12 cellular contexts compared by ENCODE assay signal in the genomic region with DNA sequence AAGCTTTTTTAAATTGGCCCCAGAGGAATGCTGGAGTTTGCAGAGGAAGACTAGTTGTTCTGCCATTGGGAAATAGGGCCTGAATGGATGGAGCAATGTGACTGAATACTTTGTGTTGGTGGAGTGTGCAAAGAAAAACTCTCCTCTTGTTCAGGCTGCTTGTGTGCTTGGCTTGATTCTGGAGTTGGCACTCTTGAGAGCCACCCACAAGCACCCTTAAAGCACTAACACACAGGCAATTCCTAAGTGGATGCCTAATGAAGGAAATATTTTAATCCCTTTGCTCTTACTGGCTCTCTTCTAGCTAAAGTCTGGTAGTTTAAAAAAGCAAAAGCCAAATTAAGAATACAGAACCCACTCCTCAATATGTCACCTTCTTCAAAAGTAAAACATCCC.
DNase-seq lines count a peak whose midpoint lies in the region; ATAC-seq, FAIRE-seq and TF ChIP-seq lines count a peak whose summit lies in the region.
"Had no signal": no experiment of that assay in that cellular context is flagged by ENCODE, and none has a peak within 500 bp of the region (broad histone marks: within the 10 kb centered on the region; RNA-seq: fewer than 3 reads in every experiment).

No MANE protein-coding gene starts in this region.

- no peak overlapping the region for H3K27ac Mint-ChIP-seq in Calu3 (ENCODE audit: unreplicated experiment)

- H3K27me3 ChIP-seq in heart left ventricle (no peaks in the 10 kb centered on the region), psoas muscle (ENCODE audit: insufficient read depth in 3 of 3, low read length in 2 of 3) (no peaks in the 10 kb centered on the region), ovary (no peaks in the 10 kb centered on the region)

- DNase-seq in heart left ventricle (no peak), cardiac septum (ENCODE audit: low spot score) (no peak), globus pallidus (ENCODE audit: low spot score) (peak; percentile 38), psoas muscle (no peak), ovary (no peak), RCC 7860 (ENCODE audit: low spot score) (no peak), Calu3 (no peak)
- DNase-seq: ACHN; NCI-H446 treated with DMSO at 0.1 percent for 48 hours; nephron progenitor cell; stimulated activated naive CD8-positive, alpha-beta T cell treated with anti-CD3 and anti-CD28 coated beads, Interleukin-15, Interleukin-2, amounts not matched to agents 100 U/mL and 50 U/mL, for 24 hours had no signal

- intact Hi-C loops in heart left ventricle (cut with DNase I) (no loop called here), cardiac septum (cut with DNase I) (no loop called here), psoas muscle (cut with DNase I) (no loop called here), ovary (cut with DNase I) (no loop called here), Calu3 (cut with micrococcal nuclease; ENCODE audit: unreplicated experiment) (no loop called here)

- H3K4me1 ChIP-seq in heart left ventricle (peaks cover 0 to 83% (median 49%) of the 10 kb centered on the region in 12 donors), psoas muscle (peaks cover 45% of the 10 kb centered on the region), ovary (ENCODE audit: insufficient read depth) (peaks cover 5% of the 10 kb centered on the region)

- no peak for TF ChIP-seq CTCF in heart left ventricle (IDR thresholded peaks at IDR 0.05)
- no peak for TF ChIP-seq CTCF in psoas muscle (IDR thresholded peaks at IDR 0.05)
- TF ChIP-seq CTCF in ovary (IDR thresholded peaks at IDR 0.05) = no peak
- no peak for TF ChIP-seq CTCF in Calu3 (IDR thresholded peaks at IDR 0.05; ENCODE audit: unreplicated experiment)

- TF ChIP-seq POLR2A in heart left ventricle (IDR thresholded peaks at IDR 0.05) = no peak
- TF ChIP-seq POLR2A in ovary (IDR thresholded peaks at IDR 0.05) = no peak

- H3K4me3 ChIP-seq in heart left ventricle = no peak overlapping the region
- no peak overlapping the region for H3K4me3 ChIP-seq in psoas muscle
- H3K4me3 ChIP-seq in ovary = no peak overlapping the region

- CTCF ChIA-PET in Calu3 (lab: Charles Lee) = no interaction called here

- BruUV-seq in Calu3 (replicated peaks; lab: Mats Ljungman, UMichigan) = no TSS peak

- peaks cover 14% of the 10 kb centered on the region for H3K4me1 Mint-ChIP-seq in Calu3 (ENCODE audit: low read depth, unreplicated experiment)

- H3K9me3 Mint-ChIP-seq in Calu3 (ENCODE audit: low read depth, unreplicated experiment) = no peaks in the 10 kb centered on the region
- H3K9me3 Mint-ChIP-seq: nephron progenitor cell had no signal

- peak overlapping the region in 10 of 12 donors; percentile 48 to 81 (median 64) for H3K27ac ChIP-seq in heart left ventricle
- peak overlapping the region; percentile 82 for H3K27ac ChIP-seq in psoas muscle
- H3K27ac ChIP-seq in ovary = no peak overlapping the region

- H3K27me3 Mint-ChIP-seq in Calu3 (ENCODE audit: unreplicated experiment) = no peaks in the 10 kb centered on the region

- ATAC-seq in heart left ventricle (no peak), psoas muscle (peak in 1 of 4 donors; percentile 7), GM21576 (IDR thresholded peaks at IDR 0.05; ENCODE audit: unreplicated experiment) (no peak)
- ATAC-seq: stimulated activated naive CD8-positive, alpha-beta T cell treated with anti-CD3 and anti-CD28 coated beads, Interleukin-15, Interleukin-2, amounts not matched to agents 100 U/mL and 50 U/mL, for 24 hours had no signal

- FAIRE-seq in RCC 7860 (lab: Jason Lieb, UNC) = no peak

- no peak overlapping the region for H3K4me3 Mint-ChIP-seq in Calu3 (ENCODE audit: low read depth, unreplicated experiment)
- H3K4me3 Mint-ChIP-seq: nephron progenitor cell had no signal

- no peaks in the 10 kb centered on the region for H3K9me3 ChIP-seq in heart left ventricle
- no peaks in the 10 kb centered on the region for H3K9me3 ChIP-seq in psoas muscle
- H3K9me3 ChIP-seq in ovary = no peaks in the 10 kb centered on the region

- TF ChIP-seq EP300 in ovary (IDR thresholded peaks at IDR 0.05) = no peak

- H3K36me3 ChIP-seq in heart left ventricle (no peaks in the 10 kb centered on the region), psoas muscle (ENCODE audit: insufficient read depth in 1 of 2, low read depth in 1 of 2) (no peaks in the 10 kb centered on the region), ovary (no peaks in the 10 kb centered on the region)

- no peaks in the 10 kb centered on the region for H3K36me3 Mint-ChIP-seq in Calu3 (ENCODE audit: insufficient read depth, unreplicated experiment)

Comparison
In these comparisons a context has a peak if more than half of its experiments do, and no peak if none do; other contexts are left out.
1. H3K27ac ChIP-seq: peak in heart left ventricle (10 of 12) and psoas muscle (single experiment); none in ovary (0 of 2).